ENCODE assay signal across 8 cellular contexts in genomic region chr2:112958428-112959108, GRCh38.
DNase-seq lines count a peak whose midpoint lies in the region; ATAC-seq and TF ChIP-seq lines count a peak whose summit lies in the region.

No MANE protein-coding gene starts in this region.

- TF ChIP-seq CTCF in GM12864 (IDR thresholded peaks at IDR 0.05; ENCODE audit: low read depth, low read length, missing control alignments) (peak; percentile 88), RWPE2 (IDR thresholded peaks at IDR 0.05; ENCODE audit: poor library complexity, severe bottlenecking) (peak; percentile 97)

- no peaks in the 10 kb centered on the region for H3K27me3 ChIP-seq in RWPE2 (ENCODE audit: insufficient read depth, poor library complexity, severe bottlenecking)

- DNase-seq in AG08395 (ENCODE audit: low spot score) (peak; percentile 78), GM12864 (ENCODE audit: low read depth) (peak; percentile 19), Kasumi-1 (lab: John Stamatoyannopoulos, UW) (peak; percentile 63 to 79), RWPE2 (ENCODE audit: low spot score) (no peak), astrocyte of the hippocampus (ENCODE audit: low read depth, low spot score) (peak; percentile 75), iPS DF 4.7 (ENCODE audit: extremely low read depth, low spot score) (peak; percentile 19)
- DNase-seq in stimulated activated CD4-positive, alpha-beta T cell treated with anti-CD3 and anti-CD28 coated beads, TNF-alpha, amount 100 ng/mL, for 48 hours (ENCODE audit: low read depth in 3 of 3), result peak in 2 of 3 donors; percentile 5 to 13

- H3K9me3 ChIP-seq in RWPE2 (ENCODE audit: severe bottlenecking), result no peaks in the 10 kb centered on the region

- H3K27ac ChIP-seq in RWPE2 (ENCODE audit: poor library complexity, severe bottlenecking), result no peak overlapping the region

- no peaks in the 10 kb centered on the region for H3K4me1 ChIP-seq in RWPE2 (ENCODE audit: insufficient read depth, poor library complexity, severe bottlenecking)

- H3K36me3 ChIP-seq in RWPE2 (ENCODE audit: low read depth), result no peaks in the 10 kb centered on the region

- ATAC-seq in RWPE2 (ENCODE audit: low read depth) (peak; percentile 85), GM19035 (IDR thresholded peaks at IDR 0.05; ENCODE audit: unreplicated experiment) (no peak)

- no peak overlapping the region for H3K4me3 ChIP-seq in GM12864 (ENCODE audit: low read depth, low read length)
- no peak overlapping the region for H3K4me3 ChIP-seq in RWPE2 (ENCODE audit: severe bottlenecking)
